In genomic region chr1:175152006-175152652, GRCh38 we compare ENCODE assay signal across 8 cellular contexts. TPM values are rescaled to one million over a fixed set of nuclear protein-coding genes. Genes with fewer than 3 reads are reported as not detected.
DNase-seq lines count a peak whose midpoint lies in the region; FAIRE-seq and TF ChIP-seq lines count a peak whose summit lies in the region.

No MANE protein-coding gene starts in this region.

- dilution Hi-C loops in keratinocyte (cut with MboI; ENCODE audit: extremely low pct_ligation_motif_present, low sequenced_read_pairs) = no loop called here

- peak; percentile 79 for TF ChIP-seq CTCF in AG09309 (IDR thresholded peaks at IDR 0.05; ENCODE audit: control insufficient read depth, insufficient read depth, low read depth, low read length, missing control alignments)
- TF ChIP-seq CTCF in WERI-Rb-1 (IDR thresholded peaks at IDR 0.05; ENCODE audit: low read depth, low read length) = peak; percentile 96
- peak; percentile 86 to 93 (median 92) for TF ChIP-seq CTCF in keratinocyte (optimal IDR thresholded peaks at IDR 0.05 in 1 of 3, IDR thresholded peaks at IDR 0.05 in 1 of 3, conservative IDR thresholded peaks at IDR 0.05 in 1 of 3; ENCODE audit: extremely low read depth in 1 of 3, insufficient read depth in 2 of 3, low read length in 3 of 3)

- in situ Hi-C loops in T47D (cut with HindIII; ENCODE audit: low pct_unique_long_range_greater_than_20kb, low sequenced_read_pairs) = no loop called here

- DNase-seq in AG09309 (ENCODE audit: low read depth) (no peak), GM19239 (ENCODE audit: insufficient read length, low spot score) (peak; percentile 46), NCI-H146 (lab: John Stamatoyannopoulos, UW) (peak; percentile 38), WERI-Rb-1 (peak; percentile 74), T47D (ENCODE audit: low read depth in 1 of 2, low spot score in 1 of 2) (peak; percentile 65 to 66), keratinocyte (ENCODE audit: low read depth, low spot score) (no peak), GM19238 (ENCODE audit: insufficient read length, low spot score) (no peak)
- DNase-seq in stimulated activated CD4-positive, alpha-beta T cell treated with anti-CD3 and anti-CD28 coated beads, Interleukin-4, amount 100 ng/mL, for 1 hour = peak; percentile 71

- H3K79me2 ChIP-seq in keratinocyte (ENCODE audit: control insufficient read depth, insufficient read depth, low read length) = no peaks in the 10 kb centered on the region

- H4K20me1 ChIP-seq in keratinocyte (ENCODE audit: control insufficient read depth, extremely low read depth, insufficient read depth, low read length) = no peaks in the 10 kb centered on the region

- H3K27ac ChIP-seq in WERI-Rb-1 = no peak overlapping the region
- H3K27ac ChIP-seq in keratinocyte (ENCODE audit: control insufficient read depth, insufficient read depth, low read length) = no peak overlapping the region

- H3K4me3 ChIP-seq in AG09309 (ENCODE audit: control insufficient read depth, low read depth, low read length) = no peak overlapping the region
- H3K4me3 ChIP-seq in WERI-Rb-1 (ENCODE audit: low read depth, low read length) = no peak overlapping the region
- H3K4me3 ChIP-seq in keratinocyte (ENCODE audit: control insufficient read depth in 2 of 3, extremely low read depth in 1 of 3, insufficient read depth in 2 of 3, low read depth in 1 of 3, low read length in 3 of 3) = no peak overlapping the region

- H3K36me3 ChIP-seq in WERI-Rb-1 (no peaks in the 10 kb centered on the region), keratinocyte (ENCODE audit: control insufficient read depth in 2 of 2, extremely low read depth in 1 of 2, insufficient read depth in 2 of 2, low read length in 2 of 2) (no peaks in the 10 kb centered on the region)

- H3K27me3 ChIP-seq in WERI-Rb-1 (ENCODE audit: insufficient read depth, low read depth, severe bottlenecking) = no peaks in the 10 kb centered on the region
- peaks cover 14% of the 10 kb centered on the region for H3K27me3 ChIP-seq in keratinocyte (ENCODE audit: control insufficient read depth, extremely low read depth, insufficient read depth, low read length)

- peaks cover 3% of the 10 kb centered on the region for H3K4me1 ChIP-seq in keratinocyte (ENCODE audit: control insufficient read depth, extremely low read depth, insufficient read depth, low read length)

- FAIRE-seq in GM19239 (lab: Jason Lieb, UNC) = peak; percentile 87
- FAIRE-seq in keratinocyte (lab: Jason Lieb, UNC) = no peak

- H2AFZ ChIP-seq in keratinocyte (ENCODE audit: control insufficient read depth, low read length) = no peak overlapping the region

- no peak overlapping the region for H3K4me2 ChIP-seq in keratinocyte (ENCODE audit: control insufficient read depth, extremely low read depth, insufficient read depth, low read depth, low read length)

- no peaks in the 10 kb centered on the region for H3K9me1 ChIP-seq in keratinocyte (ENCODE audit: control insufficient read depth, extremely low read depth, insufficient read depth, low read length)

- no peak overlapping the region for H3K9ac ChIP-seq in keratinocyte (ENCODE audit: control insufficient read depth, extremely low read depth, insufficient read depth, low read length)

- H3K9me3 ChIP-seq in WERI-Rb-1 (ENCODE audit: severe bottlenecking) (no peaks in the 10 kb centered on the region), keratinocyte (ENCODE audit: control insufficient read depth, low read depth, low read length) (no peaks in the 10 kb centered on the region)

RNA-seq across cellular contexts. Expression of gene KIAA0040, which starts 40.4 kb away (rescaled TPM):
- 40.8 to 70.0 TPM (median 57.9 TPM) in 3 replicates for polyA plus RNA-seq in keratinocyte
- 12.1 TPM for polyA plus RNA-seq in keratinocyte (2011; ENCODE audit: low read depth)
- polyA plus RNA-seq in keratinocyte (2011; cell fraction: cytosol; rRNA removed) = 34.3 and 56.5 TPM in 2 replicates
- polyA plus RNA-seq in keratinocyte (2011; cell fraction: nucleus; rRNA removed) = 46.6 and 47.4 TPM in 2 replicates
- 12.5 and 40.7 TPM in 2 replicates for polyA plus RNA-seq in keratinocyte (2012; ENCODE audit: low replicate concordance)
- polyA minus RNA-seq in keratinocyte = 50.7 to 75.0 TPM (median 60.1 TPM) in 3 replicates
- polyA minus RNA-seq in keratinocyte (2011; cell fraction: cytosol; rRNA and poly(A)+ RNA removed) = 39.3 TPM
- polyA minus RNA-seq in keratinocyte (2011; cell fraction: nucleus; rRNA and poly(A)+ RNA removed) = 24.7 and 42.9 TPM in 2 replicates

Comparison
In these comparisons a context has a peak if more than half of its experiments do, and no peak if none do; other contexts are left out.
1. DNase-seq: peak in GM19239 (single experiment), NCI-H146 (single experiment), WERI-Rb-1 (single experiment), T47D (2 of 2) and stimulated activated CD4-positive, alpha-beta T cell treated with anti-CD3 and anti-CD28 coated beads, Interleukin-4, amount 100 ng/mL, for 1 hour (single experiment); none in AG09309 (single experiment), keratinocyte (single experiment) and GM19238 (single experiment).
2. Peak in every context shown above with its lines, with median percentiles within 50 percentile points of each other: CTCF ChIP-seq.